In genomic region chr21:36412916-36413315, GRCh38 we compare ENCODE assay signal across 7 cellular contexts.
"Had no signal": no experiment of that assay in that cellular context is flagged by ENCODE, and none has a peak within 500 bp of the region (broad histone marks: within the 10 kb centered on the region; RNA-seq: fewer than 3 reads in every experiment).

No MANE protein-coding gene starts in this region.

- H3K9ac ChIP-seq: KMS-11 had no signal

- ATAC-seq: GM23338, HepG2 had no signal

- H3K9me3 Mint-ChIP-seq: GM23338, H9 had no signal

- H3K27ac ChIP-seq: HL-60 had no signal

- H3K4me3 ChIP-seq: GM23338 had no signal

- H3K4me3 Mint-ChIP-seq: GM23338, H9 had no signal

- H3K27ac Mint-ChIP-seq: GM23338 had no signal

- H2AFZ ChIP-seq: GM23338 had no signal

- DNase-seq: H9, HCEC 1CT, KBM-7 had no signal

- H3K4me2 ChIP-seq: GM23338 had no signal
